In the genomic region with DNA sequence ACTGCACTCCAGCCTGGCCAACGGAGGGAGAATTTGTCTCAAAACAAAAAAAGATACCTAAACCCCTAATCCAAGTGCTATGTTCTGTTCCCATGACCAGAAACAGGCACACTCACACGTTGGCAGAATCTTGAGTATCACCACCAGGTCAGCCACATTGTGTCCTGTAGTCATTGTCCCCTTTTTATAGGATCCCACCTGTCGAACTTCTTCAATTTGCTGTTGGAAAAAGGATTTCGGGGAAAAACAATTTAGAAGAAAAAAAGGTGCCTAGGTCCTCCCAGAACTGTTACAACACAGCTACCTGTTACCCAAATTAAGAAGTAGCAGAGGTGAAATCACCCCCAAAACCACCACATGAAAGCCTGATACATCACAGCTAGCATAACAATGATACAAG, we compare ENCODE assay signal across 26 cellular contexts. TPM values are rescaled to one million over a fixed set of nuclear protein-coding genes. Genes with fewer than 3 reads are reported as not detected.
A peak's percentile ranks its signal among the peaks of the same experiment; 100 is the strongest.
DNase-seq lines count a peak whose midpoint lies in the region; ATAC-seq lines count a peak whose summit lies in the region.
"Had no signal": no experiment of that assay in that cellular context is flagged by ENCODE, and none has a peak within 500 bp of the region (broad histone marks: within the 10 kb centered on the region; RNA-seq: fewer than 3 reads in every experiment).

No MANE protein-coding gene starts in this region.

- intact Hi-C loops in CD4-positive, alpha-beta memory T cell (cut with micrococcal nuclease): no loop called here
- intact Hi-C loops in cardiac septum (cut with DNase I): no loop called here

- H3K4ac ChIP-seq in mesenchymal stem cell (ENCODE audit: low read depth in 1 of 2, low read length in 2 of 2): no peak overlapping the region

- peaks cover 0 to 3% (median 0%) of the 10 kb centered on the region in 7 donors for H3K9me3 Mint-ChIP-seq in CD4-positive, CD25-positive, alpha-beta regulatory T cell
- no peaks in the 10 kb centered on the region for H3K9me3 Mint-ChIP-seq in CD4-positive, alpha-beta memory T cell
- no peaks in the 10 kb centered on the region for H3K9me3 Mint-ChIP-seq in activated CD8-positive, alpha-beta T cell treated with anti-CD3 and anti-CD28 coated beads, Interleukin-2, amount 10 ng/mL, durations not matched to agents 7 days and 5 days (ENCODE audit: insufficient read depth)
- H3K9me3 Mint-ChIP-seq: GM23338 had no signal

- H3K27ac Mint-ChIP-seq in CD4-positive, CD25-positive, alpha-beta regulatory T cell: peak overlapping the region in 2 of 3 donors; percentile 32 to 53
- H3K27ac Mint-ChIP-seq in CD4-positive, alpha-beta memory T cell: peak overlapping the region in 2 of 7 donors; percentile 68 to 72
- peak overlapping the region; percentile 16 for H3K27ac Mint-ChIP-seq in activated CD8-positive, alpha-beta T cell treated with anti-CD3 and anti-CD28 coated beads, Interleukin-2, amount 10 ng/mL, durations not matched to agents 7 days and 5 days

- no peak overlapping the region for H3K23ac ChIP-seq in mesenchymal stem cell (ENCODE audit: low read length in 2 of 2)

- DNase-seq in CD4-positive, CD25-positive, alpha-beta regulatory T cell: no peak
- no peak for DNase-seq in CD4-positive, alpha-beta memory T cell
- DNase-seq in activated CD8-positive, alpha-beta T cell treated with anti-CD3 and anti-CD28 coated beads, Interleukin-2, amount 10 ng/mL, durations not matched to agents 7 days and 5 days: no peak
- DNase-seq in mesenchymal stem cell (no peak), NCI-H526 treated with DMSO at 0.1 percent for 48 hours (lab: John Stamatoyannopoulos, UW) (no peak), cardiac septum (ENCODE audit: low spot score) (no peak)
- DNase-seq: activated gamma-delta T cell treated with Interleukin-2 at 50 U/mL for 16 hours, anterior cingulate cortex, caudate nucleus, DMS53, GF-D8, KBM-7, left ventricle myocardium superior, NCI-H1436 treated with DMSO at 0.1 percent for 48 hours, NCI-H2107, SHP77 treated with DMSO at 0.1 percent for 48 hours, upper lobe of left lung had no signal

- H2BK12ac ChIP-seq in mesenchymal stem cell (ENCODE audit: low read length in 2 of 2): no peak overlapping the region

- no peak overlapping the region for H4K91ac ChIP-seq in mesenchymal stem cell (ENCODE audit: low read length)

- H4K8ac ChIP-seq in mesenchymal stem cell (ENCODE audit: low read length): no peak overlapping the region

- H3K27me3 Mint-ChIP-seq in CD4-positive, CD25-positive, alpha-beta regulatory T cell: no peaks in the 10 kb centered on the region
- no peaks in the 10 kb centered on the region for H3K27me3 Mint-ChIP-seq in CD4-positive, alpha-beta memory T cell
- H3K27me3 Mint-ChIP-seq in activated CD8-positive, alpha-beta T cell treated with anti-CD3 and anti-CD28 coated beads, Interleukin-2, amount 10 ng/mL, durations not matched to agents 7 days and 5 days (ENCODE audit: low read depth): no peaks in the 10 kb centered on the region

- H3K4me1 ChIP-seq in CD4-positive, CD25-positive, alpha-beta regulatory T cell (ENCODE audit: control insufficient read depth, insufficient read depth, low read length, poor library complexity, severe bottlenecking): peaks cover 19% of the 10 kb centered on the region
- peaks cover 26% of the 10 kb centered on the region for H3K4me1 ChIP-seq in CD4-positive, alpha-beta memory T cell (ENCODE audit: insufficient read depth, low read length)
- H3K4me1 ChIP-seq in mesenchymal stem cell (ENCODE audit: control insufficient read depth, insufficient read depth, low read depth, low read length): peaks cover 4% of the 10 kb centered on the region

- H3K18ac ChIP-seq in mesenchymal stem cell (ENCODE audit: low read depth in 1 of 2, low read length in 2 of 2): no peak overlapping the region

- 90% methylated on average over 4 of the region's 4 CpGs for WGBS in mesenchymal stem cell

- H3K27ac ChIP-seq in CD4-positive, CD25-positive, alpha-beta regulatory T cell (ENCODE audit: insufficient read depth, low read length, poor library complexity, severe bottlenecking): no peak overlapping the region
- H3K27ac ChIP-seq in CD4-positive, alpha-beta memory T cell (ENCODE audit: low read depth, low read length): peak overlapping the region; percentile 6
- H3K27ac ChIP-seq in mesenchymal stem cell (ENCODE audit: low read length, poor library complexity, severe bottlenecking): no peak overlapping the region
- H3K27ac ChIP-seq: upper lobe of left lung had no signal

- H2AFZ ChIP-seq in mesenchymal stem cell (ENCODE audit: low read depth, low read length): no peak overlapping the region
- H2AFZ ChIP-seq: GM23338 had no signal

- POLR2A ChIA-PET in CD4-positive, alpha-beta memory T cell (lab: Charles Lee; ENCODE audit: partially characterized antibody): interaction anchor here (1.1 to 2.2 kb wide), 2 partner anchors 9 to 33 kb away, joined by 5 read pairs; a partner anchor contains a TSS
- POLR2A ChIA-PET in activated CD8-positive, alpha-beta T cell treated with anti-CD3 and anti-CD28 coated beads, Interleukin-2, amount 10 ng/mL, durations not matched to agents 7 days and 5 days (lab: Charles Lee): interaction anchor here (1.8 kb wide), 1 partner anchor 9 kb away, joined by 4 read pairs; a partner anchor contains a TSS

- H2BK15ac ChIP-seq in mesenchymal stem cell (ENCODE audit: low read depth, poor library complexity, severe bottlenecking): no peak overlapping the region

- H3K4me2 ChIP-seq in mesenchymal stem cell (ENCODE audit: low read length, poor library complexity, severe bottlenecking): no peak overlapping the region
- H3K4me2 ChIP-seq: GM23338 had no signal

- peaks cover 39% of the 10 kb centered on the region for H3K36me3 Mint-ChIP-seq in CD4-positive, CD25-positive, alpha-beta regulatory T cell
- peaks cover 54 to 63% of the 10 kb centered on the region in 2 donors for H3K36me3 Mint-ChIP-seq in CD4-positive, alpha-beta memory T cell
- peaks cover 74% of the 10 kb centered on the region for H3K36me3 Mint-ChIP-seq in activated CD8-positive, alpha-beta T cell treated with anti-CD3 and anti-CD28 coated beads, Interleukin-2, amount 10 ng/mL, durations not matched to agents 7 days and 5 days (ENCODE audit: low read depth)

- peaks cover 15% of the 10 kb centered on the region for H3K79me1 ChIP-seq in mesenchymal stem cell (replicated peaks; ENCODE audit: low read length, poor library complexity, severe bottlenecking)

- H2BK120ac ChIP-seq in mesenchymal stem cell (ENCODE audit: low read depth, low read length): no peak overlapping the region

- peaks cover 11 to 36% (median 20%) of the 10 kb centered on the region in 4 donors for H3K4me1 Mint-ChIP-seq in CD4-positive, CD25-positive, alpha-beta regulatory T cell
- H3K4me1 Mint-ChIP-seq in CD4-positive, alpha-beta memory T cell: peaks cover 11 to 15% (median 13%) of the 10 kb centered on the region in 4 donors
- H3K4me1 Mint-ChIP-seq in activated CD8-positive, alpha-beta T cell treated with anti-CD3 and anti-CD28 coated beads, Interleukin-2, amount 10 ng/mL, durations not matched to agents 7 days and 5 days (ENCODE audit: low read depth): peaks cover 33% of the 10 kb centered on the region

- no peak overlapping the region for H2AK5ac ChIP-seq in mesenchymal stem cell (ENCODE audit: low read length, severe bottlenecking)

- H3K36me3 ChIP-seq in CD4-positive, CD25-positive, alpha-beta regulatory T cell (ENCODE audit: control insufficient read depth, insufficient read depth, low read length): peaks cover 69% of the 10 kb centered on the region
- H3K36me3 ChIP-seq in CD4-positive, alpha-beta memory T cell (ENCODE audit: insufficient read depth, low read length): peaks cover 70% of the 10 kb centered on the region
- H3K36me3 ChIP-seq in mesenchymal stem cell (ENCODE audit: control insufficient read depth in 1 of 2, insufficient read depth in 2 of 2, low read depth in 1 of 2, low read length in 2 of 2): peaks cover 44 to 74% of the 10 kb centered on the region in 2 experiments

- CTCF ChIA-PET in CD4-positive, alpha-beta memory T cell (lab: Charles Lee; ENCODE audit: partially characterized antibody): interaction anchor here (0.9 kb wide), 1 partner anchor 156 kb away, joined by 3 read pairs; no protein-coding TSS in a partner anchor
- CTCF ChIA-PET in activated CD8-positive, alpha-beta T cell treated with anti-CD3 and anti-CD28 coated beads, Interleukin-2, amount 10 ng/mL, durations not matched to agents 7 days and 5 days (lab: Charles Lee): interaction anchor here (1.1 kb wide), 1 partner anchor 8 kb away, joined by 5 read pairs; a partner anchor contains a TSS

- no peaks in the 10 kb centered on the region for H3K9me3 ChIP-seq in CD4-positive, CD25-positive, alpha-beta regulatory T cell (ENCODE audit: control insufficient read depth in 2 of 2, low read length in 2 of 2)
- no peaks in the 10 kb centered on the region for H3K9me3 ChIP-seq in CD4-positive, alpha-beta memory T cell (ENCODE audit: control insufficient read depth in 1 of 2, low read length in 2 of 2)
- no peaks in the 10 kb centered on the region for H3K9me3 ChIP-seq in mesenchymal stem cell (ENCODE audit: control insufficient read depth, low read length)
- H3K9me3 ChIP-seq: upper lobe of left lung had no signal

- H2BK5ac ChIP-seq in mesenchymal stem cell (ENCODE audit: low read depth, low read length, poor library complexity, severe bottlenecking): no peak overlapping the region

- no peak overlapping the region for H3K14ac ChIP-seq in mesenchymal stem cell (ENCODE audit: low read length in 2 of 2)

- peak overlapping the region; percentile 16 for H3K9ac ChIP-seq in mesenchymal stem cell (ENCODE audit: low read length)

- H3K4me3 ChIP-seq in CD4-positive, CD25-positive, alpha-beta regulatory T cell (ENCODE audit: low read depth, low read length): no peak overlapping the region
- no peak overlapping the region for H3K4me3 ChIP-seq in CD4-positive, alpha-beta memory T cell (ENCODE audit: low read length in 2 of 2)
- no peak overlapping the region for H3K4me3 ChIP-seq in mesenchymal stem cell (ENCODE audit: insufficient read depth in 1 of 2, low read depth in 1 of 2, low read length in 2 of 2)
- H3K4me3 ChIP-seq: GM23338, upper lobe of left lung had no signal

- no peak for ATAC-seq in CD4-positive, CD25-positive, alpha-beta regulatory T cell (ENCODE audit: low read depth in 2 of 2)
- no peak for ATAC-seq in activated CD8-positive, alpha-beta T cell treated with anti-CD3 and anti-CD28 coated beads, Interleukin-2, amount 10 ng/mL, durations not matched to agents 7 days and 5 days
- no peak for ATAC-seq in HG03565 (IDR thresholded peaks at IDR 0.05; ENCODE audit: unreplicated experiment)
- no peak for ATAC-seq in HG02870 (IDR thresholded peaks at IDR 0.05; ENCODE audit: unreplicated experiment)
- ATAC-seq: GM23338, left ventricle myocardium superior, sciatic nerve had no signal

- H3K27me3 ChIP-seq in CD4-positive, CD25-positive, alpha-beta regulatory T cell (ENCODE audit: control insufficient read depth, insufficient read depth, low read length): no peaks in the 10 kb centered on the region
- H3K27me3 ChIP-seq in CD4-positive, alpha-beta memory T cell (ENCODE audit: insufficient read depth, low read length): no peaks in the 10 kb centered on the region
- H3K27me3 ChIP-seq in mesenchymal stem cell (ENCODE audit: control insufficient read depth in 1 of 2, insufficient read depth in 1 of 2, low read length in 2 of 2): no peaks in the 10 kb centered on the region
- H3K27me3 ChIP-seq: upper lobe of left lung had no signal

- peak overlapping the region in 2 of 4 donors; percentile 50 to 70 for H3K4me3 Mint-ChIP-seq in CD4-positive, CD25-positive, alpha-beta regulatory T cell
- H3K4me3 Mint-ChIP-seq in CD4-positive, alpha-beta memory T cell: no peak overlapping the region
- no peak overlapping the region for H3K4me3 Mint-ChIP-seq in activated CD8-positive, alpha-beta T cell treated with anti-CD3 and anti-CD28 coated beads, Interleukin-2, amount 10 ng/mL, durations not matched to agents 7 days and 5 days
- H3K4me3 Mint-ChIP-seq: GM23338 had no signal

RNA-seq across cellular contexts. Expression of a gene that starts 3.4 kb away (rescaled TPM):
- total RNA-seq in CD4-positive, CD25-positive, alpha-beta regulatory T cell: 127 TPM
- 100 to 1,000 TPM; 133 to 162 (median 150) TPM for polyA plus RNA-seq in CD4-positive, CD25-positive, alpha-beta regulatory T cell
- total RNA-seq in CD4-positive, alpha-beta memory T cell: 10 to 100 TPM; 82.3 to 87.8 TPM
- 100 to 1,000 TPM; 136 to 200 TPM for polyA plus RNA-seq in CD4-positive, alpha-beta memory T cell
- total RNA-seq in activated CD8-positive, alpha-beta T cell treated with anti-CD3 and anti-CD28 coated beads, Interleukin-2, amount 10 ng/mL, durations not matched to agents 7 days and 5 days: 100 to 1,000 TPM; 211 to 215 TPM
- polyA plus RNA-seq in mesenchymal stem cell (2013, experiment 1 of 2): 125 TPM
- polyA plus RNA-seq in mesenchymal stem cell (2013, experiment 2 of 2): 126 TPM
- 76.5 TPM for total RNA-seq in cardiac septum

RNA-seq across cellular contexts. Expression of a gene that starts 8.9 kb away (rescaled TPM):
- total RNA-seq in CD4-positive, CD25-positive, alpha-beta regulatory T cell: 21.5 TPM
- 100 to 1,000 TPM in 1 of 4 donors, 10 to 100 TPM in 3; 84.9 to 120 (median 93.7) TPM for polyA plus RNA-seq in CD4-positive, CD25-positive, alpha-beta regulatory T cell
- 10 to 100 TPM; 26.4 to 28.2 TPM for total RNA-seq in CD4-positive, alpha-beta memory T cell
- polyA plus RNA-seq in CD4-positive, alpha-beta memory T cell: 10 to 100 TPM; 74.4 to 85.6 TPM
- total RNA-seq in activated CD8-positive, alpha-beta T cell treated with anti-CD3 and anti-CD28 coated beads, Interleukin-2, amount 10 ng/mL, durations not matched to agents 7 days and 5 days: 10 to 100 TPM; 36.5 to 37.7 TPM
- 48.6 TPM for polyA plus RNA-seq in mesenchymal stem cell (2013, experiment 1 of 2)
- polyA plus RNA-seq in mesenchymal stem cell (2013, experiment 2 of 2): 47.9 TPM
- 62.1 TPM for total RNA-seq in cardiac septum

RNA-seq across cellular contexts. Expression of a gene that starts 11.0 kb away (rescaled TPM):
- not detected for total RNA-seq in CD4-positive, CD25-positive, alpha-beta regulatory T cell
- polyA plus RNA-seq in CD4-positive, CD25-positive, alpha-beta regulatory T cell: not detected
- not detected for total RNA-seq in CD4-positive, alpha-beta memory T cell
- polyA plus RNA-seq in CD4-positive, alpha-beta memory T cell: not detected
- not detected for total RNA-seq in activated CD8-positive, alpha-beta T cell treated with anti-CD3 and anti-CD28 coated beads, Interleukin-2, amount 10 ng/mL, durations not matched to agents 7 days and 5 days
- polyA plus RNA-seq in mesenchymal stem cell (2013, experiment 1 of 2): 0.04 TPM
- polyA plus RNA-seq in mesenchymal stem cell (2013, experiment 2 of 2): 0.07 TPM
- 14.9 TPM for total RNA-seq in cardiac septum
- total RNA-seq: mononuclear cell had no signal

RNA-seq across cellular contexts. Expression of a gene that starts 33.6 kb away (rescaled TPM):
- 85.1 TPM for total RNA-seq in CD4-positive, CD25-positive, alpha-beta regulatory T cell
- polyA plus RNA-seq in CD4-positive, CD25-positive, alpha-beta regulatory T cell: 10 to 100 TPM; 57.5 to 73.1 (median 65.8) TPM
- total RNA-seq in CD4-positive, alpha-beta memory T cell: 100 to 1,000 TPM; 144 to 149 TPM
- 10 to 100 TPM; 42.2 to 75.5 TPM for polyA plus RNA-seq in CD4-positive, alpha-beta memory T cell
- 10 to 100 TPM; 81.9 to 82.0 TPM for total RNA-seq in activated CD8-positive, alpha-beta T cell treated with anti-CD3 and anti-CD28 coated beads, Interleukin-2, amount 10 ng/mL, durations not matched to agents 7 days and 5 days
- polyA plus RNA-seq in mesenchymal stem cell (2013, experiment 1 of 2): 33.6 TPM
- polyA plus RNA-seq in mesenchymal stem cell (2013, experiment 2 of 2): 34.1 TPM
- total RNA-seq in cardiac septum: 90.4 TPM

RNA-seq across cellular contexts. Expression of a gene that starts 39.2 kb away (rescaled TPM):
- not detected for total RNA-seq in CD4-positive, CD25-positive, alpha-beta regulatory T cell
- not detected for polyA plus RNA-seq in CD4-positive, CD25-positive, alpha-beta regulatory T cell
- total RNA-seq in CD4-positive, alpha-beta memory T cell: not detected
- polyA plus RNA-seq in CD4-positive, alpha-beta memory T cell: not detected
- not detected for total RNA-seq in activated CD8-positive, alpha-beta T cell treated with anti-CD3 and anti-CD28 coated beads, Interleukin-2, amount 10 ng/mL, durations not matched to agents 7 days and 5 days
- polyA plus RNA-seq in mesenchymal stem cell (2013, experiment 1 of 2): 0.29 TPM
- polyA plus RNA-seq in mesenchymal stem cell (2013, experiment 2 of 2): 0.25 TPM
- 1,915 TPM for total RNA-seq in cardiac septum
- total RNA-seq: dermis microvascular lymphatic vessel endothelial cell, HT1080, mononuclear cell, NCI-H460 had no signal
- polyA plus RNA-seq: neural cell had no signal

Comparison
In these comparisons a context has a peak if more than half of its experiments do, and no peak if none do; other contexts are left out.
1. RNA of a gene that starts 11.0 kb away (total RNA-seq): 14.9 TPM in cardiac septum (single experiment); not detected in activated CD8-positive, alpha-beta T cell treated with anti-CD3 and anti-CD28 coated beads, Interleukin-2, amount 10 ng/mL, durations not matched to agents 7 days and 5 days, not detected in CD4-positive, CD25-positive, alpha-beta regulatory T cell (single experiment) and not detected in CD4-positive, alpha-beta memory T cell; every median in the first group is over 10 times any median in the second.